In the genomic region with DNA sequence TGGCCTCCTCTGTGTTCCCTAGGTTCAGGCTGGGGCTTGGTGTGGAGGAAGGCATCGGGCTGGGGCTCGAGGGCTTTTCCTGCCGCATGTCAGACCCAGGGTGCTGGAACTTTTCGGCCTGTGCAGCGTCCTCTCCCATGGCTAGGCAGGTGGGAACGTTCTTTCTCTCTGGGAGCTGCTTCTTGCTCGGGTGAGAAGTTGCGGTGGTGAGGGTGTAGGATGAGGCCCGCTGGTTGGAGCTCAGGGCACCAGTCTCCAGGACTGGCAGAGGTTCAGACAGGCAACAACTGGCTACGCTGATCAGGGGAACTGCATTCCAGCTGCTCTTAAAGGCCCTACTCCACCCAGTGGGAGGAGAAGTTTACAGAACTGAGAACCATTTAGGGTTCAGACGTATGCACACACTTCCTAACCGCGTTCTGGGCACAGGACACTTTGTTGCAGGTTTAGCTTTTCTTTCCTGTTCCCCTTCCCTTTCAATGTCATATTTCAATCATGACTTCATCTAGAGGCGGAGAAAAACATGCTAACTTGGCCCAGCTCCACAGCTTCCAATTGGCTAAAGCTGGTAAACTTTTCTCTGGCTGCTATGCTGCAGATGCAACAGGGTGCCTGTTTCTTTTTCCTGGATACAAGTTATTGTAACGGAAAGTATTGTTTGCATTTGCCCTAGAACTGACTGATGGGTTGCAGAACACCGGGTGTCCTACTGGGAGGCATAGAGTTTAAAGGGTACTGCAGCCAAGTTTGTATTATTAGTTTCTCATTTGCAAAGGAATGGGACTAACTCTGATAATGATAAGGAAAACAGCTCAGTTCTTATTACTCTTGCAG, we compare ENCODE assay signal across 8 cellular contexts. TPM values are rescaled to one million over a fixed set of nuclear protein-coding genes. Genes with fewer than 3 reads are reported as not detected.
DNase-seq lines count a peak whose midpoint lies in the region; ATAC-seq, FAIRE-seq and TF ChIP-seq lines count a peak whose summit lies in the region.

A gene with protein sequence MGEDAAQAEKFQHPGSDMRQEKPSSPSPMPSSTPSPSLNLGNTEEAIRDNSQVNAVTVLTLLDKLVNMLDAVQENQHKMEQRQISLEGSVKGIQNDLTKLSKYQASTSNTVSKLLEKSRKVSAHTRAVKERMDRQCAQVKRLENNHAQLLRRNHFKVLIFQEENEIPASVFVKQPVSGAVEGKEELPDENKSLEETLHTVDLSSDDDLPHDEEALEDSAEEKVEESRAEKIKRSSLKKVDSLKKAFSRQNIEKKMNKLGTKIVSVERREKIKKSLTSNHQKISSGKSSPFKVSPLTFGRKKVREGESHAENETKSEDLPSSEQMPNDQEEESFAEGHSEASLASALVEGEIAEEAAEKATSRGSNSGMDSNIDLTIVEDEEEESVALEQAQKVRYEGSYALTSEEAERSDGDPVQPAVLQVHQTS (minus strand): TSS at position 302 of the 834 bp plus-strand sequence. CDS start 163 bp downstream, at position 139.

- peak within 1 kb of the TSS; percentile 69 for H3K27ac ChIP-seq in urinary bladder (ENCODE audit: low read depth)

- H3K4me1 ChIP-seq in urinary bladder (ENCODE audit: insufficient read depth) = peaks cover 3% of the 10 kb centered on the region

- FAIRE-seq in GM12891 (lab: Jason Lieb, UNC) = no peak

- DNase-seq in GM12891 (ENCODE audit: insufficient read length, low spot score) (no peak), HS-27A (ENCODE audit: low read depth) (peak; percentile 77), choroid plexus epithelial cell (ENCODE audit: low read depth) (peak; percentile 93), lung microvascular endothelial cell (ENCODE audit: low read depth in 2 of 2) (peak; percentile 99)
- DNase-seq in stimulated activated naive CD4-positive, alpha-beta T cell treated with Interleukin-2 at 50 U/mL for 16 hours (lab: John Stamatoyannopoulos, UW) = no peak

- no peak for TF ChIP-seq POLR2A in GM12891 (IDR thresholded peaks at IDR 0.05; ENCODE audit: low read depth, low read length)

- no peaks in the 10 kb centered on the region for H3K36me3 ChIP-seq in urinary bladder (ENCODE audit: insufficient read depth)

- TF ChIP-seq CTCF in choroid plexus epithelial cell (conservative IDR thresholded peaks at IDR 0.05; ENCODE audit: low read depth, low read length) = peak; percentile 26

- no peak for ATAC-seq in GM21619 (IDR thresholded peaks at IDR 0.05; ENCODE audit: unreplicated experiment)
- no peak for ATAC-seq in HG03097 (IDR thresholded peaks at IDR 0.05; ENCODE audit: low FRiP score, unreplicated experiment)

- H3K4me3 ChIP-seq in choroid plexus epithelial cell (ENCODE audit: low read depth, low read length) = peak within 1 kb of the TSS; percentile 59
- H3K4me3 ChIP-seq in urinary bladder (ENCODE audit: low read depth, low read length) = peak within 1 kb of the TSS; percentile 56

- WGBS in urinary bladder = 12% methylated on average over 16 of the region's 16 CpGs

TF ChIP-seq in GM12891, 5 proteins besides CTCF, POLR2A, EP300 and RAD21:
- no peak for TF ChIP-seq TAF1 (IDR thresholded peaks at IDR 0.05; ENCODE audit: low read depth, low read length)
- TF ChIP-seq SPI1 (IDR thresholded peaks at IDR 0.05; ENCODE audit: low read depth, low read length) = peak; percentile 44; the same call in 1 of the 2 replicates

RNA-seq across cellular contexts. Expression of the gene that starts here (rescaled TPM):
- polyA plus RNA-seq in GM12891 (2012; ENCODE audit: low read depth, missing spikeins) = not detected
- total RNA-seq in lung microvascular endothelial cell (252 and 394 TPM in 2 replicates), urinary bladder (103 TPM)
- polyA plus RNA-seq in urinary bladder = 129 TPM

Comparison
In these comparisons a context has a peak if more than half of its experiments do, and no peak if none do; other contexts are left out.
1. DNase-seq: peak in HS-27A (single experiment), choroid plexus epithelial cell (single experiment) and lung microvascular endothelial cell (2 of 2); none in GM12891 (single experiment) and stimulated activated naive CD4-positive, alpha-beta T cell treated with Interleukin-2 at 50 U/mL for 16 hours (single experiment).